Comparison of ENCODE assay signal across 23 cellular contexts in the genomic region with DNA sequence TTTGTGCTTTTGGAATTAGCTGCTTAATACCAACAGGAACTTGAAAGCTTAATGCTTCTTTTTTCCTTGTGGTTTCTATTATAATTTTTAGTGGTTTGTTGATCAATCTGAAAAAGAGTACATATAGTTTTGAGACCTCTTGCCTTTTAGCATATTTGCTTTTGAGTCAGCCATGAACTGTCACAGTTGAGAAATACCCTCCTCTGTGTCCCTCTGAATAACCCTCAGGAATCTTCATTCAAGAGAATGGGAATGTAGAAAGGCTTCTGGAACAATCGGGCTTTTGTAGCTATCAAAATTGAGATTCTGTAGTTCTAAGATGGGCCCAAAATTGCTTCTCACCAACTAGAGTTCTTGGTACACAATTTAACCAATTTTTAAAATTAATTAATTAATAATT.
DNase-seq lines count a peak whose midpoint lies in the region; ATAC-seq and TF ChIP-seq lines count a peak whose summit lies in the region.
"Had no signal": no experiment of that assay in that cellular context is flagged by ENCODE, and none has a peak within 500 bp of the region (broad histone marks: within the 10 kb centered on the region; RNA-seq: fewer than 3 reads in every experiment).

No MANE protein-coding gene starts in this region.

- peaks cover 21% of the 10 kb centered on the region for H3K4me1 Mint-ChIP-seq in activated CD8-positive, alpha-beta T cell treated with anti-CD3 and anti-CD28 coated beads, Interleukin-2, amount 10 ng/mL, durations not matched to agents 7 days and 5 days (ENCODE audit: low read depth)

- peaks cover 2% of the 10 kb centered on the region for H3K27me3 Mint-ChIP-seq in activated CD8-positive, alpha-beta T cell treated with anti-CD3 and anti-CD28 coated beads, Interleukin-2, amount 10 ng/mL, durations not matched to agents 7 days and 5 days (ENCODE audit: low read depth)

- H3K27ac ChIP-seq in fibroblast of lung (ENCODE audit: insufficient read depth, low read length): no peak overlapping the region
- no peak overlapping the region for H3K27ac ChIP-seq in gastrocnemius medialis
- H3K27ac ChIP-seq in smooth muscle cell (ENCODE audit: low read depth): no peak overlapping the region
- H3K27ac ChIP-seq: 22Rv1, PC-9, SJCRH30 had no signal

- no peak overlapping the region for H3K27ac Mint-ChIP-seq in activated CD8-positive, alpha-beta T cell treated with anti-CD3 and anti-CD28 coated beads, Interleukin-2, amount 10 ng/mL, durations not matched to agents 7 days and 5 days

- no peak overlapping the region for H3K4me3 ChIP-seq in fibroblast of lung (replicated peaks in 1 of 4; ENCODE audit: control extremely low read depth in 1 of 4, insufficient read depth in 1 of 4, low read depth in 3 of 4, low read length in 4 of 4)
- H3K4me3 ChIP-seq in gastrocnemius medialis: no peak overlapping the region
- no peak overlapping the region for H3K4me3 ChIP-seq in smooth muscle cell
- H3K4me3 ChIP-seq: K562, MG63, PC-9, SJCRH30 had no signal

- no peaks in the 10 kb centered on the region for H3K9me3 Mint-ChIP-seq in activated CD8-positive, alpha-beta T cell treated with anti-CD3 and anti-CD28 coated beads, Interleukin-2, amount 10 ng/mL, durations not matched to agents 7 days and 5 days (ENCODE audit: insufficient read depth)

- H3K27me3 ChIP-seq in fibroblast of lung (ENCODE audit: control insufficient read depth, insufficient read depth, low read length) (no peaks in the 10 kb centered on the region), gastrocnemius medialis (no peaks in the 10 kb centered on the region), smooth muscle cell (ENCODE audit: low read depth) (no peaks in the 10 kb centered on the region)
- H3K27me3 ChIP-seq: MG63, SJCRH30 had no signal

- 97% methylated on average over 1 of the region's 1 CpG for WGBS in smooth muscle cell (ENCODE audit: low lambda C conversion rate)

- no peak overlapping the region for H3K9ac ChIP-seq in fibroblast of lung (ENCODE audit: insufficient read depth, low read length)
- H3K9ac ChIP-seq in smooth muscle cell (ENCODE audit: low read depth): no peak overlapping the region

- H4K20me1 ChIP-seq in fibroblast of lung (ENCODE audit: control insufficient read depth, extremely low read depth, insufficient read depth, low read length): no peaks in the 10 kb centered on the region
- H4K20me1 ChIP-seq in smooth muscle cell (ENCODE audit: low read depth): no peaks in the 10 kb centered on the region

- no peak for TF ChIP-seq POLR2A in gastrocnemius medialis (IDR thresholded peaks at IDR 0.05)

- H3K36me3 ChIP-seq in fibroblast of lung (ENCODE audit: control insufficient read depth, insufficient read depth, low read length) (no peaks in the 10 kb centered on the region), gastrocnemius medialis (no peaks in the 10 kb centered on the region), smooth muscle cell (ENCODE audit: low read depth) (no peaks in the 10 kb centered on the region)
- H3K36me3 ChIP-seq: MG63, SJCRH30 had no signal

- CTCF ChIA-PET in activated CD8-positive, alpha-beta T cell treated with anti-CD3 and anti-CD28 coated beads, Interleukin-2, amount 10 ng/mL, durations not matched to agents 7 days and 5 days (lab: Charles Lee): no interaction called here

- H3K4me2 ChIP-seq in fibroblast of lung (ENCODE audit: extremely low read depth, insufficient read depth, low read length) (no peak overlapping the region), smooth muscle cell (no peak overlapping the region)
- H3K4me2 ChIP-seq: PC-9 had no signal

- H3K36me3 Mint-ChIP-seq in activated CD8-positive, alpha-beta T cell treated with anti-CD3 and anti-CD28 coated beads, Interleukin-2, amount 10 ng/mL, durations not matched to agents 7 days and 5 days (ENCODE audit: low read depth): peaks cover 4% of the 10 kb centered on the region

- H2AFZ ChIP-seq in fibroblast of lung (ENCODE audit: low read length) (no peak overlapping the region), smooth muscle cell (ENCODE audit: low read depth) (no peak overlapping the region)
- H2AFZ ChIP-seq: PC-9 had no signal

- TF ChIP-seq CTCF in fibroblast of lung (conservative IDR thresholded peaks at IDR 0.05 in 1 of 2, IDR thresholded peaks at IDR 0.05 in 1 of 2; ENCODE audit: low read depth in 1 of 2, low read length in 2 of 2): no peak
- TF ChIP-seq CTCF in gastrocnemius medialis (IDR thresholded peaks at IDR 0.05 in 4 of 5, conservative IDR thresholded peaks at IDR 0.05 in 1 of 5): no peak
- TF ChIP-seq CTCF in smooth muscle cell (IDR thresholded peaks at IDR 0.05; ENCODE audit: borderline replicate concordance, insufficient read depth, poor library complexity, severe bottlenecking): no peak

- intact Hi-C loops in gastrocnemius medialis (cut with DNase I; ENCODE audit: low total_unique reads): no loop called here

- H3K4me1 ChIP-seq in fibroblast of lung (ENCODE audit: control insufficient read depth, extremely low read depth, insufficient read depth, low read length) (peaks cover 3% of the 10 kb centered on the region), gastrocnemius medialis (peaks cover 11 to 15% of the 10 kb centered on the region in 2 donors), smooth muscle cell (ENCODE audit: low read depth) (no peaks in the 10 kb centered on the region)

- H3K79me2 ChIP-seq in fibroblast of lung (ENCODE audit: control insufficient read depth, insufficient read depth, low read length) (no peaks in the 10 kb centered on the region), smooth muscle cell (ENCODE audit: low read depth) (no peaks in the 10 kb centered on the region)

- in situ Hi-C loops in gastrocnemius medialis (cut with MboI; ENCODE audit: low sequenced_read_pairs in 4 of 4): no loop called here

- H3F3A ChIP-seq in smooth muscle cell (ENCODE audit: low read depth): no peaks in the 10 kb centered on the region

- DNase-seq in AG08395 (ENCODE audit: low spot score) (peak; percentile 10), LHCN-M2 (ENCODE audit: low read depth) (peak; percentile 30), fibroblast of lung (ENCODE audit: low read depth in 2 of 2) (peak; percentile 25 to 56), iris pigment epithelial cell (ENCODE audit: low read depth) (peak; percentile 46), gastrocnemius medialis (no peak), smooth muscle cell (lab: John Stamatoyannopoulos, UW; ENCODE audit: unreplicated experiment) (no peak)
- DNase-seq in activated T-cell treated with anti-CD3 and anti-CD28 coated beads, Interleukin-2, amount 50 U/mL, for 48 hours: no peak
- DNase-seq in activated CD8-positive, alpha-beta T cell treated with anti-CD3 and anti-CD28 coated beads, Interleukin-2, amount 10 ng/mL, durations not matched to agents 7 days and 5 days: no peak
- DNase-seq: DMS153, DND-41, MG63, NCI-H1105 treated with DMSO at 0.1 percent for 48 hours, NCI-H146, NCI-H1930, NCI-H2107, NCI-H524, NCI-H748 treated with DMSO at 0.1 percent for 48 hours, PC-9, SJCRH30 had no signal

- no peaks in the 10 kb centered on the region for H3K9me3 ChIP-seq in fibroblast of lung (ENCODE audit: control insufficient read depth, insufficient read depth, low read depth, low read length)
- no peaks in the 10 kb centered on the region for H3K9me3 ChIP-seq in gastrocnemius medialis
- no peaks in the 10 kb centered on the region for H3K9me3 ChIP-seq in smooth muscle cell (replicated peaks; ENCODE audit: low read depth)
- H3K9me3 ChIP-seq: MG63, SJCRH30 had no signal

- POLR2A ChIA-PET in activated CD8-positive, alpha-beta T cell treated with anti-CD3 and anti-CD28 coated beads, Interleukin-2, amount 10 ng/mL, durations not matched to agents 7 days and 5 days (lab: Charles Lee): no interaction called here

- no peak overlapping the region for H3K4me3 Mint-ChIP-seq in activated CD8-positive, alpha-beta T cell treated with anti-CD3 and anti-CD28 coated beads, Interleukin-2, amount 10 ng/mL, durations not matched to agents 7 days and 5 days

- ATAC-seq in gastrocnemius medialis: no peak
- no peak for ATAC-seq in activated CD8-positive, alpha-beta T cell treated with anti-CD3 and anti-CD28 coated beads, Interleukin-2, amount 10 ng/mL, durations not matched to agents 7 days and 5 days
- ATAC-seq: HepG2, K562, Right ventricle myocardium inferior had no signal

Comparison
In these comparisons a context has a peak if more than half of its experiments do, and no peak if none do; other contexts are left out.
1. DNase-seq: peak in AG08395 (single experiment), LHCN-M2 (single experiment), fibroblast of lung (2 of 2) and iris pigment epithelial cell (single experiment); none in gastrocnemius medialis (0 of 2), activated T-cell treated with anti-CD3 and anti-CD28 coated beads, Interleukin-2, amount 50 U/mL, for 48 hours (0 of 2), activated CD8-positive, alpha-beta T cell treated with anti-CD3 and anti-CD28 coated beads, Interleukin-2, amount 10 ng/mL, durations not matched to agents 7 days and 5 days (single experiment) and smooth muscle cell (single experiment).